ENCODE assay signal across 31 cellular contexts in genomic region chr12:48191096-48191495, GRCh38. TPM values are rescaled to one million over a fixed set of nuclear protein-coding genes. Genes with fewer than 3 reads are reported as not detected.
"Had no signal": no experiment of that assay in that cellular context is flagged by ENCODE, and none has a peak within 500 bp of the region (broad histone marks: within the 10 kb centered on the region; RNA-seq: fewer than 3 reads in every experiment).

No MANE protein-coding gene starts in this region.

- H3K9me3 ChIP-seq: gastrocnemius medialis had no signal

- H3K27ac Mint-ChIP-seq: activated B cell treated with CpG ODN at 0.5 μM for 24 hours; activated CD4-positive, alpha-beta memory T cell treated with anti-CD3 and anti-CD28 coated beads, Interleukin-2, amount 10 ng/mL, durations not matched to agents 7 days and 5 days; activated CD4-positive, alpha-beta T cell treated with anti-CD3 and anti-CD28 coated beads, Interleukin-2, amount 10 ng/mL, durations not matched to agents 7 days and 5 days; activated naive CD4-positive, alpha-beta T cell treated with anti-CD3 and anti-CD28 coated beads, Interleukin-2, amount 10 ng/mL, durations not matched to agents 7 days and 5 days; activated naive CD4-positive, alpha-beta T cell treated with anti-CD3 and anti-CD28 coated beads, Interleukin-2, amount 50 U/mL, for 72 hours; activated naive CD8-positive, alpha-beta T cell treated with anti-CD3 and anti-CD28 coated beads, Interleukin-2, amount 10 ng/mL, durations not matched to agents 7 days and 5 days; activated T-cell treated with anti-CD3 and anti-CD28 coated beads, Interleukin-2, amount 50 U/mL, for 24 hours; activated T-cell treated with anti-CD3 and anti-CD28 coated beads, Interleukin-2, amount 50 U/mL, for 72 hours; effector memory CD8-positive, alpha-beta T cell; T-helper 17 cell; T-helper 2 cell treated with Interferon-gamma antibody and Interleukin-4, amounts not matched to agents 5 μg/mL and 100 μg/mL, for 36 hours had no signal

- H3K36me3 Mint-ChIP-seq: activated naive CD4-positive, alpha-beta T cell treated with anti-CD3 and anti-CD28 coated beads, Interleukin-2, amount 10 ng/mL, durations not matched to agents 7 days and 5 days; activated naive CD4-positive, alpha-beta T cell treated with anti-CD3 and anti-CD28 coated beads, Interleukin-2, amount 50 U/mL, for 72 hours; activated naive CD8-positive, alpha-beta T cell treated with anti-CD3 and anti-CD28 coated beads, Interleukin-2, amount 10 ng/mL, durations not matched to agents 7 days and 5 days had no signal

- H3K9me3 Mint-ChIP-seq: activated B cell treated with CpG ODN at 0.5 μM for 24 hours; activated CD4-positive, alpha-beta memory T cell treated with anti-CD3 and anti-CD28 coated beads, Interleukin-2, amount 10 ng/mL, durations not matched to agents 7 days and 5 days; activated CD4-positive, alpha-beta T cell treated with anti-CD3 and anti-CD28 coated beads, Interleukin-2, amount 10 ng/mL, durations not matched to agents 7 days and 5 days; activated naive CD4-positive, alpha-beta T cell treated with anti-CD3 and anti-CD28 coated beads, Interleukin-2, amount 10 ng/mL, durations not matched to agents 7 days and 5 days; activated naive CD4-positive, alpha-beta T cell treated with anti-CD3 and anti-CD28 coated beads, Interleukin-2, amount 50 U/mL, for 72 hours; activated naive CD8-positive, alpha-beta T cell treated with anti-CD3 and anti-CD28 coated beads, Interleukin-2, amount 10 ng/mL, durations not matched to agents 7 days and 5 days; activated T-cell treated with anti-CD3 and anti-CD28 coated beads, Interleukin-2, amount 50 U/mL, for 24 hours; activated T-cell treated with anti-CD3 and anti-CD28 coated beads, Interleukin-2, amount 50 U/mL, for 72 hours; effector memory CD8-positive, alpha-beta T cell; T-helper 2 cell treated with Interferon-gamma antibody and Interleukin-4, amounts not matched to agents 5 μg/mL and 100 μg/mL, for 36 hours had no signal

- H3K4me3 ChIP-seq: gastrocnemius medialis had no signal

- H3K27me3 ChIP-seq: gastrocnemius medialis had no signal

- ATAC-seq: activated naive CD4-positive, alpha-beta T cell treated with anti-CD3 and anti-CD28 coated beads, Interleukin-2, amount 50 U/mL, for 72 hours; activated T-cell treated with anti-CD3 and anti-CD28 coated beads, Interleukin-2, amount 50 U/mL, for 72 hours; effector memory CD8-positive, alpha-beta T cell; foreskin keratinocyte; gastrocnemius medialis; T-helper 17 cell had no signal

- H3K36me3 ChIP-seq: brain microvascular endothelial cell, gastrocnemius medialis, WERI-Rb-1 had no signal

- DNase-seq: activated B cell treated with CpG ODN at 0.5 μM for 24 hours; activated CD4-positive, alpha-beta memory T cell treated with anti-CD3 and anti-CD28 coated beads, Interleukin-2, amount 10 ng/mL, durations not matched to agents 7 days and 5 days; activated CD4-positive, alpha-beta T cell treated with anti-CD3 and anti-CD28 coated beads, Interleukin-2, amount 10 ng/mL, durations not matched to agents 7 days and 5 days; activated CD4-positive, alpha-beta T cell treated with anti-CD3 and anti-CD28 coated beads, Interleukin-2, amount 50 U/mL, for 4 hours; activated CD8-positive, alpha-beta memory T cell treated with anti-CD3 and anti-CD28 coated beads, Interleukin-2, amount 50 U/mL, for 48 hours; activated gamma-delta T cell; activated naive CD4-positive, alpha-beta T cell; activated naive CD4-positive, alpha-beta T cell treated with anti-CD3 and anti-CD28 coated beads, Interleukin-2, amount 10 ng/mL, durations not matched to agents 7 days and 5 days; activated naive CD8-positive, alpha-beta T cell treated with anti-CD3 and anti-CD28 coated beads, Interleukin-2, amount 10 ng/mL, durations not matched to agents 7 days and 5 days; activated T-cell treated with anti-CD3 and anti-CD28 coated beads for 4 hours; activated T-cell treated with anti-CD3 and anti-CD28 coated beads, Interleukin-2, amount 50 U/mL, for 24 hours; activated T-cell treated with anti-CD3 and anti-CD28 coated beads, Interleukin-2, amount 50 U/mL, for 72 hours; brain microvascular endothelial cell; caudate nucleus; cortex of kidney; dermis blood vessel endothelial cell; effector CD4-positive, alpha-beta T cell; effector memory CD8-positive, alpha-beta T cell; gastrocnemius medialis; glutamatergic neuron; T-helper 1 cell; T-helper 17 cell; T1000; WERI-Rb-1 had no signal

- H3K27ac ChIP-seq: brain microvascular endothelial cell, epithelial cell of prostate, foreskin keratinocyte, gastrocnemius medialis, WERI-Rb-1 had no signal

- H3K4me3 Mint-ChIP-seq: activated B cell treated with CpG ODN at 0.5 μM for 24 hours; activated CD4-positive, alpha-beta memory T cell treated with anti-CD3 and anti-CD28 coated beads, Interleukin-2, amount 10 ng/mL, durations not matched to agents 7 days and 5 days; activated CD4-positive, alpha-beta T cell treated with anti-CD3 and anti-CD28 coated beads, Interleukin-2, amount 10 ng/mL, durations not matched to agents 7 days and 5 days; activated naive CD4-positive, alpha-beta T cell treated with anti-CD3 and anti-CD28 coated beads, Interleukin-2, amount 10 ng/mL, durations not matched to agents 7 days and 5 days; activated naive CD8-positive, alpha-beta T cell treated with anti-CD3 and anti-CD28 coated beads, Interleukin-2, amount 10 ng/mL, durations not matched to agents 7 days and 5 days; activated T-cell treated with anti-CD3 and anti-CD28 coated beads, Interleukin-2, amount 50 U/mL, for 24 hours; activated T-cell treated with anti-CD3 and anti-CD28 coated beads, Interleukin-2, amount 50 U/mL, for 72 hours; effector memory CD8-positive, alpha-beta T cell; T-helper 17 cell; T-helper 2 cell treated with Interferon-gamma antibody and Interleukin-4, amounts not matched to agents 5 μg/mL and 100 μg/mL, for 36 hours had no signal

- H3K4me1 ChIP-seq: gastrocnemius medialis had no signal

RNA-seq across cellular contexts. Expression of gene CCDC184, which starts 7.7 kb away (rescaled TPM):
- total RNA-seq: dermis blood vessel endothelial cell had no signal

RNA-seq across cellular contexts. Expression of gene OR10AD1, which starts 12.0 kb away (rescaled TPM):
- total RNA-seq: activated B cell treated with CpG ODN at 0.5 μM for 24 hours; activated CD4-positive, alpha-beta memory T cell treated with anti-CD3 and anti-CD28 coated beads, Interleukin-2, amount 10 ng/mL, durations not matched to agents 7 days and 5 days; activated CD4-positive, alpha-beta T cell treated with anti-CD3 and anti-CD28 coated beads, Interleukin-2, amount 10 ng/mL, durations not matched to agents 7 days and 5 days; activated naive CD4-positive, alpha-beta T cell treated with anti-CD3 and anti-CD28 coated beads, Interleukin-2, amount 50 U/mL, for 72 hours; activated naive CD8-positive, alpha-beta T cell treated with anti-CD3 and anti-CD28 coated beads, Interleukin-2, amount 10 ng/mL, durations not matched to agents 7 days and 5 days; activated T-cell treated with anti-CD3 and anti-CD28 coated beads, Interleukin-2, amount 50 U/mL, for 72 hours; astrocyte; chondrocyte; dermis blood vessel endothelial cell; foreskin keratinocyte; gastrocnemius medialis; T-helper 17 cell had no signal
- polyA plus RNA-seq: esophagus, foreskin keratinocyte had no signal
